In genomic region chr2:62501794-62502500, GRCh38 we compare ENCODE assay signal across 1 cellular context.
TF ChIP-seq lines count a peak whose summit lies in the region.

No MANE protein-coding gene starts in this region.

TF ChIP-seq in K562, 482 proteins besides CTCF, POLR2A, EP300 and RAD21 (continued from another document and continues in another):
- TF ChIP-seq HOXB6 (CRISPR knock-in tag; IDR thresholded peaks at IDR 0.05; ENCODE audit: borderline replicate concordance) = no peak
- no peak for TF ChIP-seq U2AF1 (optimal IDR thresholded peaks at IDR 0.05; ENCODE audit: low read depth, low read length)
- no peak for TF ChIP-seq E2F5 (CRISPR knock-in tag; IDR thresholded peaks at IDR 0.05)
- no peak for TF ChIP-seq MEIS2 (IDR thresholded peaks at IDR 0.05; ENCODE audit: partially characterized antibody)
- TF ChIP-seq HDAC6 (IDR thresholded peaks at IDR 0.05; ENCODE audit: low read depth, low read length) = no peak
- no peak for TF ChIP-seq RREB1 (CRISPR knock-in tag; IDR thresholded peaks at IDR 0.05)
- no peak for TF ChIP-seq KAT2B (IDR thresholded peaks at IDR 0.05; ENCODE audit: low read depth, low read length)
- TF ChIP-seq ATF2 (CRISPR knock-in tag; IDR thresholded peaks at IDR 0.05) = no peak
- TF ChIP-seq SLC30A9 (CRISPR knock-in tag; IDR thresholded peaks at IDR 0.05) = no peak
- no peak for TF ChIP-seq SIRT6 (IDR thresholded peaks at IDR 0.05; ENCODE audit: low read depth, low read length)
- TF ChIP-seq BDP1 (IDR thresholded peaks at IDR 0.05; ENCODE audit: insufficient read depth, insufficient read length) = no peak
- TF ChIP-seq PCBP2 (IDR thresholded peaks at IDR 0.05; ENCODE audit: low read depth, low read length, poor library complexity, severe bottlenecking) = no peak
- no peak for TF ChIP-seq SUPT5H (IDR thresholded peaks at IDR 0.05)
- TF ChIP-seq MBD2 (IDR thresholded peaks at IDR 0.05; ENCODE audit: borderline replicate concordance, low read depth) = no peak
- 0 out of 2 replicates have a peak, but pooled peaks have one; percentile 25 for TF ChIP-seq L3MBTL2 (IDR thresholded peaks at IDR 0.05)
- no peak for TF ChIP-seq RBM17 (IDR thresholded peaks at IDR 0.05; ENCODE audit: borderline replicate concordance, low read depth, low read length)
- TF ChIP-seq CBX8 (IDR thresholded peaks at IDR 0.05; ENCODE audit: borderline replicate concordance, extremely low read depth, low read depth, low read length, poor library complexity, severe bottlenecking) = no peak
- 0 out of 2 replicates have a peak, but pooled peaks have one; percentile 32 for TF ChIP-seq ZNF395 (CRISPR knock-in tag; IDR thresholded peaks at IDR 0.05)
- no peak for TF ChIP-seq NCOR1 (IDR thresholded peaks at IDR 0.05)
- no peak for TF ChIP-seq ZNF146 (CRISPR knock-in tag; IDR thresholded peaks at IDR 0.05; ENCODE audit: unreplicated experiment)
- TF ChIP-seq ZBTB7A (IDR thresholded peaks at IDR 0.05; ENCODE audit: borderline replicate concordance, control insufficient read depth, low read depth, low read length) = no peak
- 0 out of 2 replicates have a peak, but pooled peaks have one; percentile 13 for TF ChIP-seq EP400 (IDR thresholded peaks at IDR 0.05)
- TF ChIP-seq CEBPB (tag; IDR thresholded peaks at IDR 0.05) = no peak
- TF ChIP-seq ZNF561 (CRISPR knock-in tag; conservative IDR thresholded peaks at IDR 0.05) = no peak
- no peak for TF ChIP-seq ZNF318 (IDR thresholded peaks at IDR 0.05; ENCODE audit: borderline replicate concordance in 1 of 2, low read depth in 1 of 2)
- no peak for TF ChIP-seq HMGXB4 (CRISPR knock-in tag; IDR thresholded peaks at IDR 0.05)
- TF ChIP-seq ZNF518B (CRISPR knock-in tag; IDR thresholded peaks at IDR 0.05) = no peak
- TF ChIP-seq ZNF263 (CRISPR knock-in tag; IDR thresholded peaks at IDR 0.05; ENCODE audit: borderline replicate concordance) = no peak
- 0 out of 2 replicates have a peak, but pooled peaks have one; percentile 27 for TF ChIP-seq DPF2 (IDR thresholded peaks at IDR 0.05)
- TF ChIP-seq NFIX (CRISPR knock-in tag; IDR thresholded peaks at IDR 0.05; ENCODE audit: low read depth) = no peak
- TF ChIP-seq ZNF121 (CRISPR knock-in tag; conservative IDR thresholded peaks at IDR 0.05) = no peak
- no peak for TF ChIP-seq ZEB2 (IDR thresholded peaks at IDR 0.05)
- peak; percentile 83 for TF ChIP-seq MAFG (tag; conservative IDR thresholded peaks at IDR 0.05)
- TF ChIP-seq BRD4 (IDR thresholded peaks at IDR 0.05) = no peak
- no peak for TF ChIP-seq ESRRB (CRISPR knock-in tag; IDR thresholded peaks at IDR 0.05; ENCODE audit: borderline replicate concordance)
- no peak for TF ChIP-seq CHD2 (IDR thresholded peaks at IDR 0.05; ENCODE audit: low read depth, low read length)
- no peak for TF ChIP-seq KDM5B (IDR thresholded peaks at IDR 0.05; ENCODE audit: insufficient replicate concordance, low read depth, low read length)
- no peak for TF ChIP-seq ZNF764 (CRISPR knock-in tag; IDR thresholded peaks at IDR 0.05; ENCODE audit: low read depth)
- TF ChIP-seq NFRKB (IDR thresholded peaks at IDR 0.05; ENCODE audit: low read depth) = 0 out of 2 replicates have a peak, but pooled peaks have one; percentile 5
